Comparison of ENCODE assay signal across 9 cellular contexts in genomic region chr1:20322081-20322824, GRCh38. TPM values are rescaled to one million over a fixed set of nuclear protein-coding genes. Genes with fewer than 3 reads are reported as not detected.
DNase-seq lines count a peak whose midpoint lies in the region; ATAC-seq and TF ChIP-seq lines count a peak whose summit lies in the region.
"Had no signal": no experiment of that assay in that cellular context is flagged by ENCODE, and none has a peak within 500 bp of the region (broad histone marks: within the 10 kb centered on the region; RNA-seq: fewer than 3 reads in every experiment).

No MANE protein-coding gene starts in this region.

- intact Hi-C loops in mammary epithelial cell (cut with micrococcal nuclease) = no loop called here

- dilution Hi-C loops in mammary epithelial cell (cut with HindIII; ENCODE audit: low sequenced_read_pairs) = no loop called here

- no TSS peak for BruUV-seq in mammary epithelial cell (replicated peaks; lab: Mats Ljungman, UMichigan)

- peaks cover 31% of the 10 kb centered on the region for H3K4me1 Mint-ChIP-seq in activated T-cell treated with anti-CD3 and anti-CD28 coated beads, Interleukin-2, amount 50 U/mL, for 72 hours (ENCODE audit: low read depth)
- no peaks in the 10 kb centered on the region for H3K4me1 Mint-ChIP-seq in glutamatergic neuron (ENCODE audit: low read depth, unreplicated experiment)

- H3K9me3 ChIP-seq in parathyroid adenoma (ENCODE audit: control insufficient read depth, low read length) (no peaks in the 10 kb centered on the region), mammary epithelial cell (replicated peaks; ENCODE audit: insufficient read depth, low read length) (no peaks in the 10 kb centered on the region), BE2C (no peaks in the 10 kb centered on the region)

- no peaks in the 10 kb centered on the region for H3K36me3 Mint-ChIP-seq in activated T-cell treated with anti-CD3 and anti-CD28 coated beads, Interleukin-2, amount 50 U/mL, for 72 hours (ENCODE audit: insufficient read depth in 2 of 2)
- no peaks in the 10 kb centered on the region for H3K36me3 Mint-ChIP-seq in glutamatergic neuron (ENCODE audit: unreplicated experiment)

- H3K4me3 ChIP-seq in parathyroid adenoma (ENCODE audit: low read depth, low read length) (no peak overlapping the region), mammary epithelial cell (replicated peaks in 1 of 3; ENCODE audit: insufficient read depth in 1 of 3, low read depth in 2 of 3, low read length in 3 of 3) (no peak overlapping the region), BE2C (ENCODE audit: low read depth, low read length) (no peak overlapping the region)

- peak; percentile 36 to 38 for DNase-seq in activated T-cell treated with anti-CD3 and anti-CD28 coated beads, Interleukin-2, amount 50 U/mL, for 72 hours
- DNase-seq in mammary epithelial cell (no peak), BE2C (no peak), glutamatergic neuron (no peak)
- DNase-seq in NK-92 treated with Interleukin-12 subunit alpha and Interleukin-12 subunit beta, amount 100 ng/mL, for 24 hours (lab: John Stamatoyannopoulos, UW) = no peak
- DNase-seq: NCI-H146 had no signal

- H3K4me1 ChIP-seq in parathyroid adenoma = peaks cover 67% of the 10 kb centered on the region
- no peaks in the 10 kb centered on the region for H3K4me1 ChIP-seq in mammary epithelial cell (ENCODE audit: insufficient read depth, low read length)
- peaks cover 8% of the 10 kb centered on the region for H3K4me1 ChIP-seq in BE2C

- H3K4me2 ChIP-seq in parathyroid adenoma (ENCODE audit: low read length) (no peak overlapping the region), mammary epithelial cell (ENCODE audit: insufficient read depth, low read depth, low read length) (no peak overlapping the region)

- no peaks in the 10 kb centered on the region for H3K36me3 ChIP-seq in parathyroid adenoma (ENCODE audit: control insufficient read depth, insufficient read depth, low read length)
- no peaks in the 10 kb centered on the region for H3K36me3 ChIP-seq in mammary epithelial cell (ENCODE audit: insufficient read depth, low read length)
- no peaks in the 10 kb centered on the region for H3K36me3 ChIP-seq in BE2C

- peak overlapping the region; percentile 95 for H3K27ac ChIP-seq in parathyroid adenoma
- no peak overlapping the region for H3K27ac ChIP-seq in mammary epithelial cell (ENCODE audit: insufficient read depth, low read depth, low read length)

- no peaks in the 10 kb centered on the region for H4K20me1 ChIP-seq in mammary epithelial cell (ENCODE audit: insufficient read depth, low read length)

- H3K27me3 ChIP-seq in parathyroid adenoma (ENCODE audit: control insufficient read depth, insufficient read depth, low read length) = no peaks in the 10 kb centered on the region
- H3K27me3 ChIP-seq in mammary epithelial cell (ENCODE audit: insufficient read depth, low read length) = no peaks in the 10 kb centered on the region
- H3K27me3 ChIP-seq in BE2C = no peaks in the 10 kb centered on the region

- H2AFZ ChIP-seq in parathyroid adenoma (peak overlapping the region; percentile 42), mammary epithelial cell (ENCODE audit: low read depth, low read length) (no peak overlapping the region)

- H3K27ac Mint-ChIP-seq in activated T-cell treated with anti-CD3 and anti-CD28 coated beads, Interleukin-2, amount 50 U/mL, for 72 hours = peak overlapping the region; percentile 21
- no peak overlapping the region for H3K27ac Mint-ChIP-seq in glutamatergic neuron (ENCODE audit: unreplicated experiment)

- no peaks in the 10 kb centered on the region for H3K9me3 Mint-ChIP-seq in activated T-cell treated with anti-CD3 and anti-CD28 coated beads, Interleukin-2, amount 50 U/mL, for 72 hours
- no peaks in the 10 kb centered on the region for H3K9me3 Mint-ChIP-seq in glutamatergic neuron (ENCODE audit: unreplicated experiment)

- WGBS in mammary epithelial cell (ENCODE audit: low coverage, missing lambda C conversion rate) = 83% methylated on average over 11 of the region's 11 CpGs

- TF ChIP-seq CTCF in parathyroid adenoma (IDR thresholded peaks at IDR 0.05) (no peak), mammary epithelial cell (conservative IDR thresholded peaks at IDR 0.05 in 1 of 2, IDR thresholded peaks at IDR 0.05 in 1 of 2; ENCODE audit: extremely low read depth in 1 of 2, insufficient read depth in 1 of 2, low read depth in 1 of 2, low read length in 2 of 2) (no peak), BE2C (IDR thresholded peaks at IDR 0.05; ENCODE audit: low read depth, low read length) (no peak), glutamatergic neuron (IDR thresholded peaks at IDR 0.05; ENCODE audit: partially characterized antibody, unreplicated experiment) (no peak)

- peaks cover 51% of the 10 kb centered on the region for H3K27me3 Mint-ChIP-seq in activated T-cell treated with anti-CD3 and anti-CD28 coated beads, Interleukin-2, amount 50 U/mL, for 72 hours (ENCODE audit: low read depth)
- peaks cover 8% of the 10 kb centered on the region for H3K27me3 Mint-ChIP-seq in glutamatergic neuron (ENCODE audit: unreplicated experiment)

- ATAC-seq in GM18907 (IDR thresholded peaks at IDR 0.05; ENCODE audit: unreplicated experiment) (peak; percentile 55), HG02852 (IDR thresholded peaks at IDR 0.05; ENCODE audit: unreplicated experiment) (peak; percentile 75)
- peak; percentile 73 to 84 for ATAC-seq in activated T-cell treated with anti-CD3 and anti-CD28 coated beads, Interleukin-2, amount 50 U/mL, for 72 hours (replicated peaks in 1 of 2)

- H3K79me2 ChIP-seq in parathyroid adenoma (no peaks in the 10 kb centered on the region), mammary epithelial cell (ENCODE audit: insufficient read depth, low read length) (no peaks in the 10 kb centered on the region)

- H3K4me3 Mint-ChIP-seq in activated T-cell treated with anti-CD3 and anti-CD28 coated beads, Interleukin-2, amount 50 U/mL, for 72 hours = peak overlapping the region; percentile 38 to 77
- H3K4me3 Mint-ChIP-seq in glutamatergic neuron (ENCODE audit: unreplicated experiment) = no peak overlapping the region

- H3K9ac ChIP-seq in parathyroid adenoma (no peak overlapping the region), mammary epithelial cell (ENCODE audit: insufficient read depth, low read length) (no peak overlapping the region)

- CTCF ChIA-PET in mammary epithelial cell (lab: Charles Lee; ENCODE audit: low non-redundant PET) = no interaction called here

- in situ Hi-C loops in mammary epithelial cell (cut with MboI; ENCODE audit: low sequenced_read_pairs in 2 of 2) = no loop called here

RNA-seq across cellular contexts. Expression of gene VWA5B1, which starts 31.6 kb away (rescaled TPM):
- total RNA-seq in activated T-cell treated with anti-CD3 and anti-CD28 coated beads, Interleukin-2, amount 50 U/mL, for 72 hours = under 1 TPM in 1 of 2 donors, not detected in 1; 0.22 TPM
- total RNA-seq in mammary epithelial cell (not detected), glutamatergic neuron (ENCODE audit: unreplicated experiment) (0.10 TPM)
- polyA plus RNA-seq in mammary epithelial cell = not detected
- not detected for polyA minus RNA-seq in mammary epithelial cell
- polyA plus RNA-seq in BE2C (2012; ENCODE audit: insufficient read depth, insufficient read length, low read depth) = 0.28 TPM

Comparison
In these comparisons a context has a peak if more than half of its experiments do, and no peak if none do; other contexts are left out.
1. DNase-seq: peak in activated T-cell treated with anti-CD3 and anti-CD28 coated beads, Interleukin-2, amount 50 U/mL, for 72 hours (2 of 2); none in mammary epithelial cell (single experiment), BE2C (single experiment), glutamatergic neuron (single experiment) and NK-92 treated with Interleukin-12 subunit alpha and Interleukin-12 subunit beta, amount 100 ng/mL, for 24 hours (single experiment).
2. Peak in every context shown above with its lines, with median percentiles within 50 percentile points of each other: ATAC-seq.